7 cellular contexts compared by ENCODE assay signal in the genomic region with DNA sequence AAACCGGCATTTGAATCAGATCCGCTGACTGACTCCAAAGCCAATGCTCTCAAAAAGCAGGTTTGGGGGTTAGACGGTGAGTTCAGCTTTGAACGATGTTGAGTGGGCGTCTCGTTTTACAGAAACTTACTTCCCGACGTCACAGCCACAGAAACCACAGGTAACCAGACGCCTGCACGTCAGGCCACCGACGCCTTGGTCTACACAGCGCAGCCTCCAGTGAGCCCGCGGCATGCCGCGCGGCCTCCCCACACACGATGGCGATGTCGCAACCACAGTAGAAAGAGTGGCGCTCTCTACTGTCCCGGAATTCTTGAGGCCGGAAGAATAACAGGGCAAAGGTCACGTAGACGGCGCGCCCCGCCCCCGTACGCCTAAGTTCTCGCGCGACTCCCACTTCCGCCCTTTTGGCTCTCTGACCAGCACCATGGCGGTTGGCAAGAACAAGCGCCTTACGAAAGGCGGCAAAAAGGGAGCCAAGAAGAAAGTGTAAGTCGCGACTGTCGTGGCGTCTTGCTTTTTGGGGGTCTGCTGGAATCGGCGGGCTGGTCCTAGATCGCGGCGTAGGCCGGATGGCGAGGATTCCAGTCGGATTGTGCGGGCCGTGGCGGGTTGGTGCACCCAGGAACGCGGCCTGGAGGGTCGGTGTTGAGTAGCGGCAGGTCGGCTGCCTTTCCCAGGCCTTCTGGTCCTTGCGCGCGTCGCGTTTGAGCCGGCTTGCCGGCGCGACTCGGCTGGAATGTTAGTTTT. TPM values are rescaled to one million over a fixed set of nuclear protein-coding genes. Genes with fewer than 3 reads are reported as not detected.
DNase-seq lines count a peak whose midpoint lies in the region; ATAC-seq, FAIRE-seq and TF ChIP-seq lines count a peak whose summit lies in the region.

RPS3A (plus strand) TSS at position 403 of the 750 bp plus-strand sequence; CDS start at position 428, 25 bp downstream.

- peak; percentile 89 for TF ChIP-seq CTCF in astrocyte (IDR thresholded peaks at IDR 0.05; ENCODE audit: insufficient read depth, low read depth, low read length)

- H3K27ac ChIP-seq in astrocyte (ENCODE audit: low read depth, low read length), result peak within 1 kb of the TSS; percentile 93

- H3K4me1 Mint-ChIP-seq in T-helper 2 cell treated with Interferon-gamma antibody and Interleukin-4, amounts not matched to agents 5 μg/mL and 100 μg/mL, for 36 hours (ENCODE audit: low read depth), result peaks cover 36% of the 10 kb centered on the region
- peaks cover 11% of the 10 kb centered on the region for H3K4me1 Mint-ChIP-seq in astrocyte (ENCODE audit: low read depth, unreplicated experiment)

- peak within 1 kb of the TSS; percentile 98 for H3K9ac ChIP-seq in astrocyte (ENCODE audit: low read length)

- DNase-seq in NCI-H187 treated with DMSO at 0.1 percent for 48 hours (lab: John Stamatoyannopoulos, UW) (peak; percentile 61), astrocyte (ENCODE audit: low read depth) (peak; percentile 97), hepatic stellate cell (ENCODE audit: low spot score) (peak; percentile 81), retina (peak; percentile 100)
- DNase-seq in T-helper 2 cell treated with Interferon-gamma antibody and Interleukin-4, amounts not matched to agents 5 μg/mL and 100 μg/mL, for 36 hours (ENCODE audit: low spot score), result peak; percentile 98

- H2AFZ ChIP-seq in astrocyte (ENCODE audit: low read depth, low read length), result peak within 1 kb of the TSS; percentile 92

- peaks cover 47% of the 10 kb centered on the region for H4K20me1 ChIP-seq in astrocyte (ENCODE audit: insufficient read depth, low read length)

- peaks cover 42% of the 10 kb centered on the region for H3K36me3 Mint-ChIP-seq in T-helper 2 cell treated with Interferon-gamma antibody and Interleukin-4, amounts not matched to agents 5 μg/mL and 100 μg/mL, for 36 hours (ENCODE audit: low read depth)
- H3K36me3 Mint-ChIP-seq in astrocyte (ENCODE audit: low read depth, unreplicated experiment), result peaks cover 27% of the 10 kb centered on the region

- H3K9me3 Mint-ChIP-seq in T-helper 2 cell treated with Interferon-gamma antibody and Interleukin-4, amounts not matched to agents 5 μg/mL and 100 μg/mL, for 36 hours, result no peaks in the 10 kb centered on the region
- no peaks in the 10 kb centered on the region for H3K9me3 Mint-ChIP-seq in astrocyte (ENCODE audit: unreplicated experiment)

- H3K4me3 Mint-ChIP-seq in T-helper 2 cell treated with Interferon-gamma antibody and Interleukin-4, amounts not matched to agents 5 μg/mL and 100 μg/mL, for 36 hours, result peak within 1 kb of the TSS; percentile 97
- peak within 1 kb of the TSS; percentile 95 for H3K4me3 Mint-ChIP-seq in astrocyte (ENCODE audit: unreplicated experiment)

- H3K4me2 ChIP-seq in astrocyte (ENCODE audit: low read length), result peak within 1 kb of the TSS; percentile 87

- no peaks in the 10 kb centered on the region for H3K27me3 Mint-ChIP-seq in T-helper 2 cell treated with Interferon-gamma antibody and Interleukin-4, amounts not matched to agents 5 μg/mL and 100 μg/mL, for 36 hours (ENCODE audit: low read depth)
- H3K27me3 Mint-ChIP-seq in astrocyte (ENCODE audit: low read depth, unreplicated experiment), result no peaks in the 10 kb centered on the region

- H3K36me3 ChIP-seq in astrocyte (ENCODE audit: insufficient read depth, low read length), result peaks cover 38% of the 10 kb centered on the region

- peaks cover 46% of the 10 kb centered on the region for H3K79me2 ChIP-seq in astrocyte (ENCODE audit: insufficient read depth, low read length)

- H3K27me3 ChIP-seq in astrocyte (ENCODE audit: insufficient read depth, low read length), result no peaks in the 10 kb centered on the region

- ATAC-seq in GM18498 (IDR thresholded peaks at IDR 0.05; ENCODE audit: unreplicated experiment) (peak; percentile 96), HG02943 (IDR thresholded peaks at IDR 0.05; ENCODE audit: low read depth, unreplicated experiment) (peak; percentile 95)

- peak; percentile 23 for FAIRE-seq in astrocyte (lab: Jason Lieb, UNC)

- H3K27ac Mint-ChIP-seq in T-helper 2 cell treated with Interferon-gamma antibody and Interleukin-4, amounts not matched to agents 5 μg/mL and 100 μg/mL, for 36 hours, result peak within 1 kb of the TSS; percentile 98
- peak within 1 kb of the TSS; percentile 96 for H3K27ac Mint-ChIP-seq in astrocyte (ENCODE audit: unreplicated experiment)

- H3K4me3 ChIP-seq in astrocyte (ENCODE audit: insufficient read depth, low read depth, low read length), result peak within 1 kb of the TSS; percentile 100

- H3K9me3 ChIP-seq in astrocyte (ENCODE audit: insufficient read depth, low read depth, low read length), result no peaks in the 10 kb centered on the region

- H3K4me1 ChIP-seq in astrocyte (ENCODE audit: insufficient read depth, low read length), result peaks cover 9% of the 10 kb centered on the region

RNA-seq across cellular contexts. Expression of gene RPS3A, which starts in this region (rescaled TPM):
- total RNA-seq in astrocyte, result 1,230 and 1,351 TPM in 2 replicates

Comparison
In these comparisons a context has a peak if more than half of its experiments do, and no peak if none do; other contexts are left out.
1. Peak in every context shown above with its lines: DNase-seq, ATAC-seq, H3K4me3 ChIP-seq and H3K27ac ChIP-seq.